In genomic region chr4:159077702-159078495, GRCh38 we compare ENCODE assay signal across 8 cellular contexts. TPM values are rescaled to one million over a fixed set of nuclear protein-coding genes. Genes with fewer than 3 reads are reported as not detected.
DNase-seq lines count a peak whose midpoint lies in the region; ATAC-seq and TF ChIP-seq lines count a peak whose summit lies in the region.

No MANE protein-coding gene starts in this region.

- H3K4me1 ChIP-seq in transverse colon, result peaks cover 0 to 5% (median 0%) of the 10 kb centered on the region in 4 donors

- no peak for TF ChIP-seq CTCF in transverse colon (IDR thresholded peaks at IDR 0.05)

- peak; percentile 28 for DNase-seq in DMS 273 treated with DMSO at 0.1 percent for 48 hours (lab: John Stamatoyannopoulos, UW)
- DNase-seq in astrocyte of the hippocampus (ENCODE audit: low read depth, low spot score), result peak; percentile 14
- DNase-seq in putamen (ENCODE audit: low spot score), result no peak
- DNase-seq in EL, result no peak
- no peak for DNase-seq in activated effector memory CD4-positive, alpha-beta T cell treated with anti-CD3 and anti-CD28 coated beads, Interleukin-2, amount 50 U/mL, for 16 hours
- DNase-seq in transverse colon, result no peak

- intact Hi-C loops in transverse colon (cut with DNase I; ENCODE audit: low total_unique reads), result no loop called here

- 56 to 62% methylated on average over 6 of the region's 6 CpGs for WGBS in transverse colon (ENCODE audit: low coverage in 1 of 2), 2 donors

- H3K4me3 ChIP-seq in transverse colon, result no peak overlapping the region

- TF ChIP-seq EP300 in transverse colon (IDR thresholded peaks at IDR 0.05; ENCODE audit: low read depth), result no peak

- ATAC-seq in GM19463 (IDR thresholded peaks at IDR 0.05; ENCODE audit: unreplicated experiment) (peak; percentile 92), HG03442 (IDR thresholded peaks at IDR 0.05; ENCODE audit: unreplicated experiment) (peak; percentile 97)

- H3K27ac ChIP-seq in transverse colon, result peak overlapping the region in 1 of 4 donors; percentile 6

- no peaks in the 10 kb centered on the region for H3K27me3 ChIP-seq in transverse colon

- in situ Hi-C loops in transverse colon (cut with MboI; ENCODE audit: low pct_ligation_motif_present in 1 of 4, low pct_unique_long_range_greater_than_20kb in 1 of 4, low sequenced_read_pairs in 3 of 4), result no loop called here

- H3K36me3 ChIP-seq in transverse colon, result no peaks in the 10 kb centered on the region

- no peaks in the 10 kb centered on the region for H3K9me3 ChIP-seq in transverse colon

- no peak for TF ChIP-seq POLR2A in transverse colon (IDR thresholded peaks at IDR 0.05)

RNA-seq across cellular contexts. Expression of gene RAPGEF2, which starts 25.0 kb away (rescaled TPM):
- total RNA-seq in transverse colon, result 10 to 100 TPM; 23.3 to 64.8 (median 49.6) TPM

Comparison
In these comparisons a context has a peak if more than half of its experiments do, and no peak if none do; other contexts are left out.
1. DNase-seq: peak in DMS 273 treated with DMSO at 0.1 percent for 48 hours (single experiment) and astrocyte of the hippocampus (single experiment); none in putamen (single experiment), EL (single experiment), activated effector memory CD4-positive, alpha-beta T cell treated with anti-CD3 and anti-CD28 coated beads, Interleukin-2, amount 50 U/mL, for 16 hours (single experiment) and transverse colon (single experiment).